1 cellular context compared by ENCODE assay signal in the genomic region with DNA sequence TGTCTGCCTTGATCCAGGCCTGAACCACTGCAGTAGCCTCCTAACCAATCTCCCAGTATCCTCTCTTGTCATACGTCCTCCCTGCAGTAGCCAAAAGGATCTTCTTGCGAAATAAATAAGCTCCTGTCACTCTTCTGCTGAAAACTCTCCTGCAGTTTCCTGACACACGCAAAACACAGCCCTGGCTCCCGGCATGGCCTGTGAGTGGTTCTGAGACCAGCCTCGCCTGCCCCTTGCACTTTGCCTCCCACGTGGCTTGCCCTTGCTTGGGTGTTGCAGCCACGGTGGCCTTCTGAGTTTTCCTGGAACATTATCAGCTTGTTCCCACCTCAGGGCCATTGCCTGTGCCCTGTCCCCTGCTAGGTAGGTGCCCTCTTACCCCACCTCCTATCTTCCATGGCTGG.
TF ChIP-seq lines count a peak whose summit lies in the region.

No MANE protein-coding gene starts in this region.

TF ChIP-seq in HepG2, 621 proteins besides CTCF, POLR2A, EP300 and RAD21 (continued from another document and continues in another):
- TF ChIP-seq, protein P1, sequence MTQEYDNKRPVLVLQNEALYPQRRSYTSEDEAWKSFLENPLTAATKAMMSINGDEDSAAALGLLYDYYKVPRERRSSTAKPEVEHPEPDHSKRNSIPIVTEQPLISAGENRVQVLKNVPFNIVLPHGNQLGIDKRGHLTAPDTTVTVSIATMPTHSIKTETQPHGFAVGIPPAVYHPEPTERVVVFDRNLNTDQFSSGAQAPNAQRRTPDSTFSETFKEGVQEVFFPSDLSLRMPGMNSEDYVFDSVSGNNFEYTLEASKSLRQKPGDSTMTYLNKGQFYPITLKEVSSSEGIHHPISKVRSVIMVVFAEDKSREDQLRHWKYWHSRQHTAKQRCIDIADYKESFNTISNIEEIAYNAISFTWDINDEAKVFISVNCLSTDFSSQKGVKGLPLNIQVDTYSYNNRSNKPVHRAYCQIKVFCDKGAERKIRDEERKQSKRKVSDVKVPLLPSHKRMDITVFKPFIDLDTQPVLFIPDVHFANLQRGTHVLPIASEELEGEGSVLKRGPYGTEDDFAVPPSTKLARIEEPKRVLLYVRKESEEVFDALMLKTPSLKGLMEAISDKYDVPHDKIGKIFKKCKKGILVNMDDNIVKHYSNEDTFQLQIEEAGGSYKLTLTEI (CRISPR knock-in tag; conservative IDR thresholded peaks at IDR 0.05), result no peak
- no peak for TF ChIP-seq ZNF703 (CRISPR knock-in tag; IDR thresholded peaks at IDR 0.05; ENCODE audit: borderline replicate concordance)
- peak; percentile 88 for TF ChIP-seq HOXA3 (CRISPR knock-in tag; IDR thresholded peaks at IDR 0.05)
- peak; percentile 50; the same call in 1 of the 2 replicates for TF ChIP-seq ZNF225 (CRISPR knock-in tag; IDR thresholded peaks at IDR 0.05)
- TF ChIP-seq HOXD1 (CRISPR knock-in tag; IDR thresholded peaks at IDR 0.05), result no peak
- TF ChIP-seq ASH2L (IDR thresholded peaks at IDR 0.05; ENCODE audit: insufficient read length, low read depth, low read length), result no peak
- no peak for TF ChIP-seq GPBP1L1 (CRISPR knock-in tag; IDR thresholded peaks at IDR 0.05)
- no peak for TF ChIP-seq FOXA1 (IDR thresholded peaks at IDR 0.05)
- no peak for TF ChIP-seq FOXA1 (CRISPR knock-in tag; IDR thresholded peaks at IDR 0.05)
- no peak for TF ChIP-seq DNMT1 (CRISPR knock-in tag; IDR thresholded peaks at IDR 0.05)
- TF ChIP-seq ZNF276 (CRISPR knock-in tag; IDR thresholded peaks at IDR 0.05; ENCODE audit: low read depth), result no peak
- TF ChIP-seq ZNF282 (IDR thresholded peaks at IDR 0.05; ENCODE audit: partially characterized antibody), result no peak
- peak; percentile 93 for TF ChIP-seq HMGXB3 (CRISPR knock-in tag; IDR thresholded peaks at IDR 0.05; ENCODE audit: borderline replicate concordance)
- no peak for TF ChIP-seq FOXJ3 (CRISPR knock-in tag; IDR thresholded peaks at IDR 0.05; ENCODE audit: borderline replicate concordance)
- TF ChIP-seq KLF9 (CRISPR knock-in tag; IDR thresholded peaks at IDR 0.05; ENCODE audit: low read depth), result 0 out of 2 replicates have a peak, but pooled peaks have one; percentile 63
- TF ChIP-seq ZBTB21 (CRISPR knock-in tag; IDR thresholded peaks at IDR 0.05), result no peak
- TF ChIP-seq MAZ (IDR thresholded peaks at IDR 0.05; ENCODE audit: borderline replicate concordance, low read depth, low read length), result no peak
- peak; percentile 58; the same call in 1 of the 2 replicates for TF ChIP-seq MAZ (CRISPR knock-in tag; IDR thresholded peaks at IDR 0.05; ENCODE audit: low read depth)
- no peak for TF ChIP-seq ZNF251 (CRISPR knock-in tag; IDR thresholded peaks at IDR 0.05)
- TF ChIP-seq DBP (CRISPR knock-in tag; IDR thresholded peaks at IDR 0.05; ENCODE audit: not compliant biosample characterization), result no peak
- TF ChIP-seq, protein P2, sequence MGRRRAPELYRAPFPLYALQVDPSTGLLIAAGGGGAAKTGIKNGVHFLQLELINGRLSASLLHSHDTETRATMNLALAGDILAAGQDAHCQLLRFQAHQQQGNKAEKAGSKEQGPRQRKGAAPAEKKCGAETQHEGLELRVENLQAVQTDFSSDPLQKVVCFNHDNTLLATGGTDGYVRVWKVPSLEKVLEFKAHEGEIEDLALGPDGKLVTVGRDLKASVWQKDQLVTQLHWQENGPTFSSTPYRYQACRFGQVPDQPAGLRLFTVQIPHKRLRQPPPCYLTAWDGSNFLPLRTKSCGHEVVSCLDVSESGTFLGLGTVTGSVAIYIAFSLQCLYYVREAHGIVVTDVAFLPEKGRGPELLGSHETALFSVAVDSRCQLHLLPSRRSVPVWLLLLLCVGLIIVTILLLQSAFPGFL (CRISPR knock-in tag; IDR thresholded peaks at IDR 0.05), result no peak
- TF ChIP-seq, protein P3, sequence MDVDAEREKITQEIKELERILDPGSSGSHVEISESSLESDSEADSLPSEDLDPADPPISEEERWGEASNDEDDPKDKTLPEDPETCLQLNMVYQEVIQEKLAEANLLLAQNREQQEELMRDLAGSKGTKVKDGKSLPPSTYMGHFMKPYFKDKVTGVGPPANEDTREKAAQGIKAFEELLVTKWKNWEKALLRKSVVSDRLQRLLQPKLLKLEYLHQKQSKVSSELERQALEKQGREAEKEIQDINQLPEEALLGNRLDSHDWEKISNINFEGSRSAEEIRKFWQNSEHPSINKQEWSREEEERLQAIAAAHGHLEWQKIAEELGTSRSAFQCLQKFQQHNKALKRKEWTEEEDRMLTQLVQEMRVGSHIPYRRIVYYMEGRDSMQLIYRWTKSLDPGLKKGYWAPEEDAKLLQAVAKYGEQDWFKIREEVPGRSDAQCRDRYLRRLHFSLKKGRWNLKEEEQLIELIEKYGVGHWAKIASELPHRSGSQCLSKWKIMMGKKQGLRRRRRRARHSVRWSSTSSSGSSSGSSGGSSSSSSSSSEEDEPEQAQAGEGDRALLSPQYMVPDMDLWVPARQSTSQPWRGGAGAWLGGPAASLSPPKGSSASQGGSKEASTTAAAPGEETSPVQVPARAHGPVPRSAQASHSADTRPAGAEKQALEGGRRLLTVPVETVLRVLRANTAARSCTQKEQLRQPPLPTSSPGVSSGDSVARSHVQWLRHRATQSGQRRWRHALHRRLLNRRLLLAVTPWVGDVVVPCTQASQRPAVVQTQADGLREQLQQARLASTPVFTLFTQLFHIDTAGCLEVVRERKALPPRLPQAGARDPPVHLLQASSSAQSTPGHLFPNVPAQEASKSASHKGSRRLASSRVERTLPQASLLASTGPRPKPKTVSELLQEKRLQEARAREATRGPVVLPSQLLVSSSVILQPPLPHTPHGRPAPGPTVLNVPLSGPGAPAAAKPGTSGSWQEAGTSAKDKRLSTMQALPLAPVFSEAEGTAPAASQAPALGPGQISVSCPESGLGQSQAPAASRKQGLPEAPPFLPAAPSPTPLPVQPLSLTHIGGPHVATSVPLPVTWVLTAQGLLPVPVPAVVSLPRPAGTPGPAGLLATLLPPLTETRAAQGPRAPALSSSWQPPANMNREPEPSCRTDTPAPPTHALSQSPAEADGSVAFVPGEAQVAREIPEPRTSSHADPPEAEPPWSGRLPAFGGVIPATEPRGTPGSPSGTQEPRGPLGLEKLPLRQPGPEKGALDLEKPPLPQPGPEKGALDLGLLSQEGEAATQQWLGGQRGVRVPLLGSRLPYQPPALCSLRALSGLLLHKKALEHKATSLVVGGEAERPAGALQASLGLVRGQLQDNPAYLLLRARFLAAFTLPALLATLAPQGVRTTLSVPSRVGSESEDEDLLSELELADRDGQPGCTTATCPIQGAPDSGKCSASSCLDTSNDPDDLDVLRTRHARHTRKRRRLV (CRISPR knock-in tag; IDR thresholded peaks at IDR 0.05), result peak; percentile 45; the same call in 1 of the 2 replicates
- TF ChIP-seq HNRNPK (IDR thresholded peaks at IDR 0.05; ENCODE audit: low read depth, low read length, poor library complexity, severe bottlenecking), result no peak
- no peak for TF ChIP-seq ZNF724P (CRISPR knock-in tag; IDR thresholded peaks at IDR 0.05; ENCODE audit: borderline replicate concordance)
- TF ChIP-seq ZNF670 (CRISPR knock-in tag; IDR thresholded peaks at IDR 0.05; ENCODE audit: borderline replicate concordance), result no peak
- no peak for TF ChIP-seq BCL3 (CRISPR knock-in tag; IDR thresholded peaks at IDR 0.05)
- no peak for TF ChIP-seq U2AF2 (IDR thresholded peaks at IDR 0.05; ENCODE audit: low read depth, low read length)
- TF ChIP-seq NR2F1 (CRISPR knock-in tag; IDR thresholded peaks at IDR 0.05), result no peak
- TF ChIP-seq TCF7L2 (IDR thresholded peaks at IDR 0.05; ENCODE audit: low read depth, low read length), result no peak
- no peak for TF ChIP-seq HMG20B (CRISPR knock-in tag; conservative IDR thresholded peaks at IDR 0.05)
- no peak for TF ChIP-seq PCBP2 (optimal IDR thresholded peaks at IDR 0.05; ENCODE audit: low read depth, low read length, poor library complexity, severe bottlenecking)
- TF ChIP-seq, protein P4, sequence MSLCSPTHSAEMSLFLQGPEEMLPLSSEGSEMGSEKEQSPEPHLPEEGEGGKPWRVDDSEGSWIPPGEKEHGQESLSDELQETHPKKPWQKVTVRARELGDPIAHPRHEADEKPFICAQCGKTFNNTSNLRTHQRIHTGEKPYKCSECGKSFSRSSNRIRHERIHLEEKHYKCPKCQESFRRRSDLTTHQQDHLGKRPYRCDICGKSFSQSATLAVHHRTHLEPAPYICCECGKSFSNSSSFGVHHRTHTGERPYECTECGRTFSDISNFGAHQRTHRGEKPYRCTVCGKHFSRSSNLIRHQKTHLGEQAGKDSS (CRISPR knock-in tag; IDR thresholded peaks at IDR 0.05; ENCODE audit: borderline replicate concordance, low read depth), result no peak
- no peak for TF ChIP-seq ATF3 (CRISPR knock-in tag; IDR thresholded peaks at IDR 0.05)
